22 cellular contexts compared by ENCODE assay signal in genomic region chr1:13763991-13764390, GRCh38.
DNase-seq lines count a peak whose midpoint lies in the region; ATAC-seq and TF ChIP-seq lines count a peak whose summit lies in the region.
"Had no signal": no experiment of that assay in that cellular context is flagged by ENCODE, and none has a peak within 500 bp of the region (broad histone marks: within the 10 kb centered on the region; RNA-seq: fewer than 3 reads in every experiment).

No MANE protein-coding gene starts in this region.

- WGBS in thyroid gland, 2 donors = 58 to 64% methylated on average over 6 of the region's 6 CpGs

- H3K4me3 Mint-ChIP-seq in activated naive CD4-positive, alpha-beta T cell treated with anti-CD3 and anti-CD28 coated beads, Interleukin-2, amount 50 U/mL, for 24 hours = no peak overlapping the region
- peak overlapping the region; percentile 24 to 62 (median 54) for H3K4me3 Mint-ChIP-seq in immature natural killer cell
- H3K4me3 Mint-ChIP-seq: stimulated activated naive CD8-positive, alpha-beta T cell treated with anti-CD3 and anti-CD28 coated beads, Interleukin-15, amount 100 ng/mL, for 72 hours had no signal

- BruUV-seq in OCI-LY7 (replicated peaks; lab: Mats Ljungman, UMichigan) = no TSS peak

- H3K36me3 Mint-ChIP-seq in activated naive CD4-positive, alpha-beta T cell treated with anti-CD3 and anti-CD28 coated beads, Interleukin-2, amount 50 U/mL, for 24 hours = no peaks in the 10 kb centered on the region
- H3K36me3 Mint-ChIP-seq in immature natural killer cell = no peaks in the 10 kb centered on the region

- H3K9ac ChIP-seq in Karpas-422 (ENCODE audit: low read length) = no peak overlapping the region

- no peak for DNase-seq in activated naive CD4-positive, alpha-beta T cell (lab: John Stamatoyannopoulos, UW)
- DNase-seq in OCI-LY7 (ENCODE audit: low spot score) (no peak), immature natural killer cell (no peak), thyroid gland (no peak), middle frontal gyrus (ENCODE audit: extremely low spot score, low spot score) (no peak), Karpas-422 (no peak)
- DNase-seq: activated effector memory CD4-positive, alpha-beta T cell treated with anti-CD3 and anti-CD28 coated beads, Interleukin-2, amount 50 U/mL, for 16 hours; anterior cingulate cortex; hippocampal formation; KBM-7; kidney; NCI-H1092; NCI-H2081 treated with DMSO at 0.1 percent for 48 hours; NCI-H510A treated with DMSO at 0.1 percent for 48 hours; occipital lobe; Right ventricle myocardium superior; stimulated activated naive CD8-positive, alpha-beta T cell treated with anti-CD3 and anti-CD28 coated beads, Interleukin-15, amount 100 ng/mL, for 72 hours; upper lobe of left lung had no signal

- H3K27ac ChIP-seq in OCI-LY7 (ENCODE audit: low read depth, low read length, poor library complexity, severe bottlenecking) (no peak overlapping the region), thyroid gland (peak overlapping the region; percentile 9 to 93 (median 88)), Karpas-422 (ENCODE audit: low read length) (no peak overlapping the region)
- H3K27ac ChIP-seq: right atrium auricular region, upper lobe of left lung, VCaP had no signal

- ATAC-seq in GM21786 (IDR thresholded peaks at IDR 0.05; ENCODE audit: unreplicated experiment) = no peak
- ATAC-seq: stimulated activated naive CD8-positive, alpha-beta T cell treated with anti-CD3 and anti-CD28 coated beads, Interleukin-15, amount 100 ng/mL, for 72 hours had no signal

- H3K36me3 ChIP-seq in OCI-LY7 (ENCODE audit: insufficient read depth, low read length) (peaks cover 77% of the 10 kb centered on the region), thyroid gland (no peaks in the 10 kb centered on the region), Karpas-422 (ENCODE audit: insufficient read depth, low read length) (no peaks in the 10 kb centered on the region)
- H3K36me3 ChIP-seq: right atrium auricular region, upper lobe of left lung had no signal

- no peak for TF ChIP-seq CTCF in OCI-LY7 (conservative IDR thresholded peaks at IDR 0.05; ENCODE audit: low read length)
- no peak for TF ChIP-seq CTCF in thyroid gland (IDR thresholded peaks at IDR 0.05)

- no peaks in the 10 kb centered on the region for H3K9me3 Mint-ChIP-seq in activated naive CD4-positive, alpha-beta T cell treated with anti-CD3 and anti-CD28 coated beads, Interleukin-2, amount 50 U/mL, for 24 hours
- H3K9me3 Mint-ChIP-seq in immature natural killer cell = no peaks in the 10 kb centered on the region
- H3K9me3 Mint-ChIP-seq: stimulated activated naive CD8-positive, alpha-beta T cell treated with anti-CD3 and anti-CD28 coated beads, Interleukin-15, amount 100 ng/mL, for 72 hours had no signal

- no peaks in the 10 kb centered on the region for H3K27me3 Mint-ChIP-seq in activated naive CD4-positive, alpha-beta T cell treated with anti-CD3 and anti-CD28 coated beads, Interleukin-2, amount 50 U/mL, for 24 hours
- H3K27me3 Mint-ChIP-seq in immature natural killer cell (ENCODE audit: low read depth in 3 of 3) = no peaks in the 10 kb centered on the region
- H3K27me3 Mint-ChIP-seq: stimulated activated naive CD8-positive, alpha-beta T cell treated with anti-CD3 and anti-CD28 coated beads, Interleukin-15, amount 100 ng/mL, for 72 hours had no signal

- H3K27ac Mint-ChIP-seq in activated naive CD4-positive, alpha-beta T cell treated with anti-CD3 and anti-CD28 coated beads, Interleukin-2, amount 50 U/mL, for 24 hours = peak overlapping the region; percentile 51
- peak overlapping the region; percentile 19 to 83 (median 64) for H3K27ac Mint-ChIP-seq in immature natural killer cell

- H2AFZ ChIP-seq in OCI-LY7 (ENCODE audit: low read length) = no peak overlapping the region
- no peak overlapping the region for H2AFZ ChIP-seq in Karpas-422 (ENCODE audit: low read length)

- H3K4me3 ChIP-seq in OCI-LY7 (ENCODE audit: low read depth, low read length, poor library complexity, severe bottlenecking) (no peak overlapping the region), thyroid gland (replicated peaks in 1 of 3) (no peak overlapping the region), Karpas-422 (ENCODE audit: low read length) (no peak overlapping the region)
- H3K4me3 ChIP-seq: right atrium auricular region, upper lobe of left lung had no signal

- intact Hi-C loops in OCI-LY7 (cut with micrococcal nuclease; ENCODE audit: unreplicated experiment) = no loop called here
- intact Hi-C loops in thyroid gland (cut with DNase I) = no loop called here

- H4K20me1 ChIP-seq in OCI-LY7 (ENCODE audit: insufficient read depth, low read length) = peaks cover 53% of the 10 kb centered on the region
- H4K20me1 ChIP-seq in Karpas-422 (ENCODE audit: insufficient read depth, low read depth, low read length) = peaks cover 15% of the 10 kb centered on the region; the same call in 1 of the 2 replicates

- POLR2A ChIA-PET in OCI-LY7 (lab: Charles Lee) = interaction anchor here (1.4 kb wide), 1 partner anchor 8 kb away, joined by 4 read pairs; no protein-coding TSS in a partner anchor

- H3K9me2 ChIP-seq in OCI-LY7 (ENCODE audit: insufficient read depth, low read length) = no peaks in the 10 kb centered on the region
- H3K9me2 ChIP-seq in Karpas-422 (replicated peaks; ENCODE audit: insufficient read depth, low read length) = no peaks in the 10 kb centered on the region

- no peak for TF ChIP-seq POLR2A in thyroid gland (IDR thresholded peaks at IDR 0.05)

- H3K27me3 ChIP-seq in thyroid gland (no peaks in the 10 kb centered on the region), Karpas-422 (ENCODE audit: low read length) (no peaks in the 10 kb centered on the region)
- H3K27me3 ChIP-seq: right atrium auricular region, upper lobe of left lung had no signal

- H3K4me1 Mint-ChIP-seq in activated naive CD4-positive, alpha-beta T cell treated with anti-CD3 and anti-CD28 coated beads, Interleukin-2, amount 50 U/mL, for 24 hours = peaks cover 86% of the 10 kb centered on the region
- H3K4me1 Mint-ChIP-seq in immature natural killer cell = peaks cover 81 to 88% of the 10 kb centered on the region in 2 donors

- H3K9me3 ChIP-seq in OCI-LY7 (ENCODE audit: low read length) (no peaks in the 10 kb centered on the region), thyroid gland (no peaks in the 10 kb centered on the region), Karpas-422 (ENCODE audit: low read length) (no peaks in the 10 kb centered on the region)
- H3K9me3 ChIP-seq: right atrium auricular region, upper lobe of left lung had no signal

- H3K79me2 ChIP-seq in OCI-LY7 (ENCODE audit: insufficient read depth, low read depth, low read length) (peaks cover 99% of the 10 kb centered on the region), Karpas-422 (ENCODE audit: low read length) (peaks cover 99% of the 10 kb centered on the region)

- H3K4me1 ChIP-seq in OCI-LY7 (ENCODE audit: insufficient read depth, low read length, poor library complexity, severe bottlenecking) (peaks cover 59% of the 10 kb centered on the region), thyroid gland (peaks cover 58 to 69% of the 10 kb centered on the region in 2 donors), Karpas-422 (ENCODE audit: low read length) (peaks cover 56% of the 10 kb centered on the region)

- H3K4me2 ChIP-seq in OCI-LY7 (ENCODE audit: low read length) (peak overlapping the region; percentile 62; the same call in 1 of the 2 replicates), Karpas-422 (ENCODE audit: low read depth, low read length, poor library complexity, severe bottlenecking) (no peak overlapping the region)

- CTCF ChIA-PET in OCI-LY7 (lab: Charles Lee; ENCODE audit: unreplicated experiment) = no interaction called here

Comparison
In these comparisons a context has a peak if more than half of its experiments do, and no peak if none do; other contexts are left out.
1. H3K27ac ChIP-seq: peak in thyroid gland (3 of 3); none in OCI-LY7 (single experiment) and Karpas-422 (single experiment).